In the genomic region with DNA sequence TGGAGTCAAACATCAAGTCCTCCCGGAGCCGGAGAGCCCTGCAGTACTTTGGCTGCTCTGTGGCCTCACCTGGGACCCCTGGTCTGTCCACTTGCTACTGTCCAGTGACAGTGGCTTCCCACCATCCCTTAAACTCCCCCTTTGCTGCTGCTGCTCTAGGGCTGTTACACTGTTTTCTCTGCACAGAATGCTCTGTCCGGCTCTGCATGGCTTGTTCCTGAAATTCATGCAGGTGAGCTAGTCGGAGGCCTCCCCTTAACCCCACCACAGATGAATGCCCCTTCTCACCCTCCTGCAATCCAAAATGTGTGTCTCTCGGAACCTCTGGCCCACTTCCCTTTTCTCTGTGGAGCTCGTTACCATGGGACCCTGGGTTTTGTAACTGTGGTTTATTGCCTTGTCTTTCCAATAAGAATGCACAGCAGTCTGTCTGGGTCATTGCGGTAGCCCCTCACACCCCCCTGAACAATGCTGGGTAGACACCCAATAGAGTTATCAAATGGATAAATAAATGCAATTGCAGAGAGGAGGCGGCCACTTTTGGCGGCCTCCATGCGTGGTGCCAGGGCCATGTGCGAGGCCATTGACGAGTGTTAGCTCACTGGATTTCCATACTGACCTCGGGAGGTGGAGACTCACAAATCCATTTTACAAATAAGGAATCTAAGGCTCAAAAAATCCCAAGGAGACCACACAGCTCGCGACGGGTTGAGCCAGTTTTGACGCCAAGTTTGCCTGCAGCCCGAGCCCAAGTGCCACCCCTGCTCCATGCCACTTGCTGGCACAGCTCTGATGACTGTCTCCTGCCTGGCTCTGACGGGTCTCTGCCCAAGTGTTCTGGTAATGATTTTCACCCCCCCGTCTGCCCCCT, we compare ENCODE assay signal across 20 cellular contexts. TPM values are rescaled to one million over a fixed set of nuclear protein-coding genes. Genes with fewer than 3 reads are reported as not detected.
A peak's percentile ranks its signal among the peaks of the same experiment; 100 is the strongest.
DNase-seq lines count a peak whose midpoint lies in the region; ATAC-seq, FAIRE-seq and TF ChIP-seq lines count a peak whose summit lies in the region.
"Had no signal": no experiment of that assay in that cellular context is flagged by ENCODE, and none has a peak within 500 bp of the region (broad histone marks: within the 10 kb centered on the region; RNA-seq: fewer than 3 reads in every experiment).

No MANE protein-coding gene starts in this region.

- H3K36me3 ChIP-seq in right atrium auricular region: peaks cover 3% of the 10 kb centered on the region
- H3K36me3 ChIP-seq in GM12878 (ENCODE audit: control insufficient read depth in 2 of 2, insufficient read depth in 2 of 2, low read length in 1 of 2): no peaks in the 10 kb centered on the region
- H3K36me3 ChIP-seq in small intestine (ENCODE audit: control insufficient read depth in 2 of 2, insufficient read depth in 2 of 2, low read length in 2 of 2): no peaks in the 10 kb centered on the region
- H3K36me3 ChIP-seq in stomach: peaks cover 15 to 34% (median 20%) of the 10 kb centered on the region in 4 donors
- H3K36me3 ChIP-seq: MG63 had no signal

- peaks cover 4% of the 10 kb centered on the region for H3K9me3 Mint-ChIP-seq in nephron progenitor cell
- H3K9me3 Mint-ChIP-seq: activated naive CD4-positive, alpha-beta T cell treated with anti-CD3 and anti-CD28 coated beads, Interleukin-2, amount 50 U/mL, for 72 hours; activated T-cell treated with anti-CD3 and anti-CD28 coated beads, Interleukin-2, amount 50 U/mL, for 24 hours; dendritic cell treated with granulocyte-macrophage colony-stimulating factor and Interleukin-4, amounts not matched to agents 40 ng/mL and 50 ng/mL, for 4 days; HFFc6; stimulated activated naive CD8-positive, alpha-beta T cell treated with anti-CD3 and anti-CD28 coated beads, Interleukin-15, Interleukin-2, amounts not matched to agents 100 ng/mL and 50 ng/mL, for 24 hours had no signal

- WGBS in GM12878 (ENCODE audit: insufficient coverage, insufficient replicate concordance, low lambda C conversion rate, missing lambda C conversion rate): 42% methylated on average over 20 of the region's 20 CpGs
- 82 to 86% (median 83%) methylated on average over 20 of the region's 20 CpGs for WGBS in small intestine, 3 donors
- WGBS in stomach, 5 donors: 81 to 86% (median 82%) methylated on average over 20 of the region's 20 CpGs

- TF ChIP-seq RAD21 in GM12878 (IDR thresholded peaks at IDR 0.05; ENCODE audit: insufficient read depth, low read depth, low read length): no peak

- no peak overlapping the region for H2AFZ ChIP-seq in GM12878 (ENCODE audit: control insufficient read depth, low read depth, low read length)

- intact Hi-C loops in left cardiac atrium (cut with DNase I): no loop called here
- intact Hi-C loops in GM12878 (cut with micrococcal nuclease; ENCODE audit: unreplicated experiment): no loop called here
- intact Hi-C loops in stomach (cut with DNase I; ENCODE audit: low total_unique reads): no loop called here

- DNase-seq in left cardiac atrium (peak; percentile 15), right atrium auricular region (ENCODE audit: low spot score) (no peak), GM12878 (ENCODE audit: low read depth, low spot score) (no peak), nephron progenitor cell (no peak), small intestine (no peak), stomach (no peak), NCI-H1105 (lab: John Stamatoyannopoulos, UW) (no peak)
- no peak for DNase-seq in NK-92 treated with Interleukin-12 subunit alpha and Interleukin-12 subunit beta, amount 100 ng/mL, for 24 hours (lab: John Stamatoyannopoulos, UW)
- DNase-seq: activated T-cell treated with anti-CD3 and anti-CD28 coated beads, Interleukin-2, amount 50 U/mL, for 24 hours; EL; HFFc6; MG63; naive thymus-derived CD4-positive, alpha-beta T cell; NCI-H2081 had no signal

- H3K36me3 Mint-ChIP-seq in nephron progenitor cell (ENCODE audit: low read depth): peaks cover 47% of the 10 kb centered on the region
- H3K36me3 Mint-ChIP-seq: activated naive CD4-positive, alpha-beta T cell treated with anti-CD3 and anti-CD28 coated beads, Interleukin-2, amount 50 U/mL, for 72 hours; naive thymus-derived CD4-positive, alpha-beta T cell had no signal

- H4K20me1 ChIP-seq in GM12878 (ENCODE audit: control insufficient read depth, insufficient read depth): no peaks in the 10 kb centered on the region

- no peak overlapping the region for H3K4me2 ChIP-seq in GM12878 (ENCODE audit: control insufficient read depth, insufficient read depth)

- H3K79me2 ChIP-seq in GM12878 (ENCODE audit: control insufficient read depth, insufficient read depth, low read length): no peaks in the 10 kb centered on the region

- no peak overlapping the region for H3K4me3 ChIP-seq in right atrium auricular region
- H3K4me3 ChIP-seq in GM12878: no peak overlapping the region
- no peak overlapping the region for H3K4me3 ChIP-seq in small intestine (ENCODE audit: low read depth in 1 of 2, low read length in 2 of 2)
- H3K4me3 ChIP-seq in stomach: no peak overlapping the region
- H3K4me3 ChIP-seq: body of pancreas, MG63 had no signal

- SMC1A ChIA-PET in GM12878 (lab: Charles Lee; ENCODE audit: uncharacterized antibody, unreplicated experiment): interaction anchor here (0.7 kb wide), 1 partner anchor 10 kb away, joined by 3 read pairs; no protein-coding TSS in a partner anchor

- no TSS peak for BruUV-seq in GM12878 (replicated peaks; lab: Mats Ljungman, UMichigan)

- no peak overlapping the region for H3K27ac ChIP-seq in right atrium auricular region
- no peak overlapping the region for H3K27ac ChIP-seq in GM12878 (ENCODE audit: control insufficient read depth, insufficient read depth)
- H3K27ac ChIP-seq in small intestine (ENCODE audit: low read depth in 1 of 2, low read length in 1 of 2): no peak overlapping the region
- H3K27ac ChIP-seq in stomach: no peak overlapping the region
- H3K27ac ChIP-seq: body of pancreas, epithelial cell of prostate had no signal

- TF ChIP-seq CTCF in right atrium auricular region (IDR thresholded peaks at IDR 0.05) (no peak), GM12878 (IDR thresholded peaks at IDR 0.05 in 2 of 3, conservative IDR thresholded peaks at IDR 0.05 in 1 of 3; ENCODE audit: control insufficient read depth in 2 of 3, extremely low read depth in 1 of 3, insufficient read depth in 1 of 3, low read depth in 3 of 3, low read length in 3 of 3) (no peak), nephron progenitor cell (IDR thresholded peaks at IDR 0.05) (no peak), stomach (IDR thresholded peaks at IDR 0.05) (no peak)

- peaks cover 54% of the 10 kb centered on the region for H3K4me1 Mint-ChIP-seq in nephron progenitor cell

- in situ Hi-C loops in GM12878 (cut with MboI): loop anchor here (25.0 kb wide), 1 partner anchor 1272 kb away; no protein-coding TSS in a partner anchor

- TF ChIP-seq EP300 in GM12878 (IDR thresholded peaks at IDR 0.05; ENCODE audit: borderline replicate concordance in 1 of 2, control insufficient read depth in 1 of 2, low read depth in 2 of 2, low read length in 2 of 2) (no peak), stomach (IDR thresholded peaks at IDR 0.05) (no peak)

- POLR2A ChIA-PET in GM12878 (lab: Charles Lee): no interaction called here

- H3K4me1 ChIP-seq in right atrium auricular region: peaks cover 0 to 6% of the 10 kb centered on the region in 2 donors
- no peaks in the 10 kb centered on the region for H3K4me1 ChIP-seq in GM12878 (ENCODE audit: control insufficient read depth, insufficient read depth, low read length)
- no peaks in the 10 kb centered on the region for H3K4me1 ChIP-seq in small intestine (ENCODE audit: control insufficient read depth in 2 of 2, insufficient read depth in 1 of 2, low read depth in 1 of 2, low read length in 1 of 2)
- peaks cover 4 to 37% (median 19%) of the 10 kb centered on the region in 4 donors for H3K4me1 ChIP-seq in stomach

- H3K9ac ChIP-seq in GM12878 (ENCODE audit: control insufficient read depth, insufficient read depth, low read length): no peak overlapping the region

- H3K27me3 ChIP-seq in right atrium auricular region (no peaks in the 10 kb centered on the region), GM12878 (replicated peaks in 1 of 2; ENCODE audit: control insufficient read depth in 2 of 2, insufficient read depth in 2 of 2, low read length in 1 of 2) (no peaks in the 10 kb centered on the region), small intestine (ENCODE audit: control insufficient read depth in 2 of 2, insufficient read depth in 2 of 2, low read length in 2 of 2) (no peaks in the 10 kb centered on the region), stomach (peaks cover 0 to 5% (median 0%) of the 10 kb centered on the region in 3 donors)
- H3K27me3 ChIP-seq: body of pancreas, MG63 had no signal

- peak overlapping the region; percentile 81 for H3K27ac Mint-ChIP-seq in nephron progenitor cell
- H3K27ac Mint-ChIP-seq: activated naive CD4-positive, alpha-beta T cell treated with anti-CD3 and anti-CD28 coated beads, Interleukin-2, amount 50 U/mL, for 72 hours; activated T-cell treated with anti-CD3 and anti-CD28 coated beads, Interleukin-2, amount 50 U/mL, for 24 hours; dendritic cell treated with granulocyte-macrophage colony-stimulating factor and Interleukin-4, amounts not matched to agents 40 ng/mL and 50 ng/mL, for 4 days; HFFc6; naive thymus-derived CD4-positive, alpha-beta T cell; stimulated activated naive CD8-positive, alpha-beta T cell treated with anti-CD3 and anti-CD28 coated beads, Interleukin-15, Interleukin-2, amounts not matched to agents 100 ng/mL and 50 ng/mL, for 24 hours had no signal

- FAIRE-seq in GM12878 (lab: Jason Lieb, UNC) (no peak), small intestine (lab: Jason Lieb, UNC) (no peak)
- FAIRE-seq: frontal cortex had no signal

- peaks cover 4% of the 10 kb centered on the region for H3K27me3 Mint-ChIP-seq in nephron progenitor cell (ENCODE audit: low read depth, poor library complexity)
- H3K27me3 Mint-ChIP-seq: stimulated activated naive CD8-positive, alpha-beta T cell treated with anti-CD3 and anti-CD28 coated beads, Interleukin-15, Interleukin-2, amounts not matched to agents 100 ng/mL and 50 ng/mL, for 24 hours had no signal

- ATAC-seq in left cardiac atrium (no peak), GM12878 (no peak)
- ATAC-seq: activated naive CD4-positive, alpha-beta T cell treated with anti-CD3 and anti-CD28 coated beads, Interleukin-2, amount 50 U/mL, for 72 hours; body of pancreas; naive thymus-derived CD4-positive, alpha-beta T cell had no signal

- H3K9me3 ChIP-seq in right atrium auricular region: no peaks in the 10 kb centered on the region
- H3K9me3 ChIP-seq in GM12878 (replicated peaks; ENCODE audit: control insufficient read depth, insufficient read depth, low read length): no peaks in the 10 kb centered on the region
- no peaks in the 10 kb centered on the region for H3K9me3 ChIP-seq in small intestine (ENCODE audit: control insufficient read depth, low read depth)
- no peaks in the 10 kb centered on the region for H3K9me3 ChIP-seq in stomach
- H3K9me3 ChIP-seq: body of pancreas, MG63 had no signal

- RAD21 ChIA-PET in GM12878 (lab: Charles Lee; ENCODE audit: unreplicated experiment): no interaction called here

- TF ChIP-seq POLR2A in GM12878 (IDR thresholded peaks at IDR 0.05; ENCODE audit: low read depth, low read length) (no peak), stomach (IDR thresholded peaks at IDR 0.05) (no peak)

- CTCF ChIA-PET in GM12878 (lab: Yijun Ruan, JAX): interaction anchor here (0.6 to 1.8 kb wide), 3 partner anchors 10 to 1079 kb away, joined by 3 to 7 read pairs (median 4); no protein-coding TSS in a partner anchor

- no peak overlapping the region for H3K4me3 Mint-ChIP-seq in nephron progenitor cell
- H3K4me3 Mint-ChIP-seq: activated T-cell treated with anti-CD3 and anti-CD28 coated beads, Interleukin-2, amount 50 U/mL, for 24 hours; dendritic cell treated with granulocyte-macrophage colony-stimulating factor and Interleukin-4, amounts not matched to agents 40 ng/mL and 50 ng/mL, for 4 days; HFFc6; naive thymus-derived CD4-positive, alpha-beta T cell; stimulated activated naive CD8-positive, alpha-beta T cell treated with anti-CD3 and anti-CD28 coated beads, Interleukin-15, Interleukin-2, amounts not matched to agents 100 ng/mL and 50 ng/mL, for 24 hours had no signal

RNA-seq across cellular contexts. Expression of a gene that starts 48.5 kb away (rescaled TPM):
- 10 to 100 TPM; 10.2 to 18.4 TPM for total RNA-seq in left cardiac atrium
- 1 to 10 TPM; 7.2 to 9.9 TPM for total RNA-seq in right atrium auricular region
- total RNA-seq in GM12878 (2013; cell fraction: nucleolus; rRNA removed): not detected in 2 replicates
- total RNA-seq in GM12878 (2014; rRNA removed): not detected in 2 replicates
- total RNA-seq in GM12878 (2014; rRNA removed; fragmentation: Illumina TruSeq; extraction: Trizol): not detected in 2 replicates
- total RNA-seq in GM12878 (2021): 0.13 TPM in 1 of 2 replicates, not detected in the other
- polyA plus RNA-seq in GM12878 (2011; ENCODE audit: low read depth): not detected
- not detected in 2 replicates for polyA plus RNA-seq in GM12878 (2011; rRNA removed)
- under 0.01 TPM in 1 of 2 replicates, not detected in the other for polyA plus RNA-seq in GM12878 (2011; cell fraction: cytosol; rRNA removed)
- not detected in 2 replicates for polyA plus RNA-seq in GM12878 (2011; cell fraction: nucleus; rRNA removed)
- 0.01 TPM in 1 of 2 replicates, not detected in the other for polyA plus RNA-seq in GM12878 (2012)
- polyA plus RNA-seq in GM12878 (2014; fragmentation: Illumina TruSeq; extraction: Trizol): not detected in 2 replicates
- not detected for polyA plus RNA-seq in GM12878 (2014; fragmentation: Nextera tagmentation; extraction: Ambion mirVana)
- not detected in 2 replicates for polyA plus RNA-seq in GM12878 (2014; rRNA removed)
- not detected for polyA plus RNA-seq in GM12878 (2016; fragmentation: Nextera tagmentation; extraction: Ambion mirVana)
- polyA minus RNA-seq in GM12878 (2011; rRNA and poly(A)+ RNA removed): not detected in 2 replicates
- not detected in 2 replicates for polyA minus RNA-seq in GM12878 (2011; cell fraction: cytosol; rRNA and poly(A)+ RNA removed)
- not detected in 2 replicates for polyA minus RNA-seq in GM12878 (2011; cell fraction: nucleus; rRNA and poly(A)+ RNA removed)
- polyA plus RNA-seq in small intestine: 10 to 100 TPM in 1 of 3 donors, 1 to 10 TPM in 1, not detected in 1; 1.1 to 15.2 TPM
- 10 to 100 TPM in 4 of 5 donors, 1 to 10 TPM in 1; 1.7 to 64.2 (median 30.1) TPM for total RNA-seq in stomach
- 10 to 100 TPM in 1 of 3 donors, 1 to 10 TPM in 2; 4.6 to 19.8 (median 8.0) TPM for polyA plus RNA-seq in stomach
- polyA plus RNA-seq: naive thymus-derived CD4-positive, alpha-beta T cell had no signal
